Comparison of ENCODE assay signal across 8 cellular contexts in the genomic region with DNA sequence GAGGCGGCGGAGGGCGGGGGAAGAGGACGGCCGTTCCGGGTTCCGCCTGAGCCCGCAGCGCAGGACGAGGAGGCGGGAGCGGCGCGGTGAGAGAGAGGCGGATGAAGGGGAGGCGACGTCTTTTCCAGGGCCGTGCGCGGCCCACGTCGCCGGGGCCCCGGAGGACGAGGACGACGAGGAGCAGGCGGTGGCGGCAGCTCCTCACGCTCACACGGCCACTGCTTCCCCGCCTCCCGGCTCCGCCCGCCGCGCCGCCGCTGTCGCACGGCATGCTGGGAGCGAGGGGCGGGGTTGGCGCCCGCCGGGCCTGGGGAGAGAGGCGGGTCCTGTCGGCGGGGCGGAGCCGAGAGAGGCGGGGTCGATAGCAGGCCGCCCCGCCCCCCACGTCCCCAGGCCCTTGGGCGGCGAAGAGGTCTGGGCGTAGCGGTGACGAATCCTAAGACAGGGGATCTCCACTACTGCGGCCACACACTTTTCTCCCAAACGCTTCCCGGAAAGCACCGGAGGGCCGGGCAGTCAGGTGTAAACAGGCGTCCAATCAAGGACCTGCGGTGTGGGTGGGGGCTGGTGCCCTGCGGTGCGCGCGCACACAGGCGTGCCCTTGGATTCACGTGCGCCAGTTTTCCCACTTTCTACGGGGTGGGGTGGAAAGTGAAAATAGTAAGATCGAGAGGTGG. TPM values are rescaled to one million over a fixed set of nuclear protein-coding genes. Genes with fewer than 3 reads are reported as not detected.
DNase-seq lines count a peak whose midpoint lies in the region; ATAC-seq and TF ChIP-seq lines count a peak whose summit lies in the region.
"Not testable (repeated sequence)": the region's sequence is repeated elsewhere in the genome, so short reads cannot be mapped to it uniquely, and the experiment has no call there.

Gene SMG1 (minus strand): TSS at position 220 of the 677 bp plus-strand sequence. CDS start 367 bp downstream, outside the sequence.

- peak; percentile 31 for DNase-seq in NCI-H1694 (lab: John Stamatoyannopoulos, UW)
- peak; percentile 63 for DNase-seq in amniotic stem cell (lab: John Stamatoyannopoulos, UW)
- peak; percentile 94 for DNase-seq in left cardiac atrium
- peak; percentile 97 for DNase-seq in posterior vena cava (ENCODE audit: low spot score)
- peak; percentile 95 to 99 for DNase-seq in upper lobe of left lung

- peak within 1 kb of the TSS; percentile 97 for H3K27ac Mint-ChIP-seq in T-helper 1 cell treated with Interleukin-12 subunit alpha and Interleukin-12 subunit beta and Interleukin-4 antibody, amounts not matched to agents 30 μg/mL and 1 μg/mL, for 36 hours

- ATAC-seq in GM18498 (IDR thresholded peaks at IDR 0.05; ENCODE audit: unreplicated experiment) = peak; percentile 86
- ATAC-seq in HG02885 (IDR thresholded peaks at IDR 0.05; ENCODE audit: poor library complexity, unreplicated experiment) = peak; percentile 83
- ATAC-seq in left cardiac atrium = peak; percentile 96 to 97
- peak; percentile 98 to 99 for ATAC-seq in upper lobe of left lung (ENCODE audit: low FRiP score in 2 of 2)

- peak within 1 kb of the TSS; percentile 75 to 92 (median 82) for H3K4me3 ChIP-seq in upper lobe of left lung

- 0 to 1% methylated on average over 20 to 38 of the region's 77 CpGs for WGBS in upper lobe of left lung, 2 donors

- peak within 1 kb of the TSS; percentile 90 for H3K4me3 Mint-ChIP-seq in T-helper 1 cell treated with Interleukin-12 subunit alpha and Interleukin-12 subunit beta and Interleukin-4 antibody, amounts not matched to agents 30 μg/mL and 1 μg/mL, for 36 hours

- intact Hi-C loops in left cardiac atrium (cut with DNase I); posterior vena cava (cut with DNase I): not testable (repeated sequence)

- H3K36me3 Mint-ChIP-seq in T-helper 1 cell treated with Interleukin-12 subunit alpha and Interleukin-12 subunit beta and Interleukin-4 antibody, amounts not matched to agents 30 μg/mL and 1 μg/mL, for 36 hours (ENCODE audit: low read depth) = not testable (repeated sequence)

- not testable (repeated sequence) for H3K27me3 ChIP-seq in upper lobe of left lung

- peak in 3 of 4 donors; percentile 74 to 94 (median 93) for TF ChIP-seq POLR2A in upper lobe of left lung (IDR thresholded peaks at IDR 0.05)

- peak in 1 of 6 experiments; percentile 1 for TF ChIP-seq CTCF in upper lobe of left lung (IDR thresholded peaks at IDR 0.05)

- not testable (repeated sequence) for H3K27me3 Mint-ChIP-seq in T-helper 1 cell treated with Interleukin-12 subunit alpha and Interleukin-12 subunit beta and Interleukin-4 antibody, amounts not matched to agents 30 μg/mL and 1 μg/mL, for 36 hours (ENCODE audit: low read depth)

- not testable (repeated sequence) for H3K9me3 Mint-ChIP-seq in T-helper 1 cell treated with Interleukin-12 subunit alpha and Interleukin-12 subunit beta and Interleukin-4 antibody, amounts not matched to agents 30 μg/mL and 1 μg/mL, for 36 hours

- peak in 2 of 4 donors; percentile 45 to 60 for TF ChIP-seq EP300 in upper lobe of left lung (IDR thresholded peaks at IDR 0.05)

- peaks cover 7 to 33% (median 19%) of the 10 kb centered on the region in 4 donors for H3K4me1 ChIP-seq in upper lobe of left lung

- H3K9me3 ChIP-seq in upper lobe of left lung = not testable (repeated sequence)

- peaks cover 25% of the 10 kb centered on the region for H3K4me1 Mint-ChIP-seq in T-helper 1 cell treated with Interleukin-12 subunit alpha and Interleukin-12 subunit beta and Interleukin-4 antibody, amounts not matched to agents 30 μg/mL and 1 μg/mL, for 36 hours (ENCODE audit: low read depth)

- H3K27ac ChIP-seq in upper lobe of left lung = peak within 1 kb of the TSS; percentile 95 to 99 (median 98)

- not testable (repeated sequence) for H3K36me3 ChIP-seq in upper lobe of left lung

RNA-seq across cellular contexts. Expression of gene SMG1, which starts in this region (rescaled TPM):
- total RNA-seq in left cardiac atrium (10 to 100 TPM; 37.7 to 41.9 TPM), posterior vena cava (10 to 100 TPM; 71.7 to 81.3 TPM), upper lobe of left lung (100 to 1,000 TPM in 2 of 6 donors, 10 to 100 TPM in 4; 39.2 to 122 (median 69.6) TPM)

Comparison
In these comparisons a context has a peak if more than half of its experiments do, and no peak if none do; other contexts are left out.
1. Peak in every context shown above with its lines: DNase-seq, ATAC-seq, H3K4me3 ChIP-seq and H3K27ac ChIP-seq.
2. DNase-seq: peak in every context shown above with its lines; median percentile 97 in posterior vena cava; 97 in upper lobe of left lung; 94 in left cardiac atrium; 63 in amniotic stem cell; 31 in NCI-H1694.